In genomic region chr3:5811051-5811450, GRCh38 we compare ENCODE assay signal across 7 cellular contexts.
"Had no signal": no experiment of that assay in that cellular context is flagged by ENCODE, and none has a peak within 500 bp of the region (broad histone marks: within the 10 kb centered on the region; RNA-seq: fewer than 3 reads in every experiment).

No MANE protein-coding gene starts in this region.

- H3K4me3 ChIP-seq: GM23338, K562 had no signal

- H3K27ac Mint-ChIP-seq: GM23338, H9, HFFc6 had no signal

- ATAC-seq: GM23338, K562 had no signal

- DNase-seq: H9, HCEC 1CT, HFFc6, IMR-90, KG1 had no signal

- H3K4me3 Mint-ChIP-seq: GM23338, H9, HFFc6 had no signal

- H3K4me2 ChIP-seq: GM23338 had no signal

- H3K9me3 Mint-ChIP-seq: H9 had no signal
